31 cellular contexts compared by ENCODE assay signal in genomic region chr17:50520483-50520882, GRCh38. TPM values are rescaled to one million over a fixed set of nuclear protein-coding genes. Genes with fewer than 3 reads are reported as not detected.
"Had no signal": no experiment of that assay in that cellular context is flagged by ENCODE, and none has a peak within 500 bp of the region (broad histone marks: within the 10 kb centered on the region; RNA-seq: fewer than 3 reads in every experiment).

No MANE protein-coding gene starts in this region.

- H3K9me3 ChIP-seq: esophagus squamous epithelium, gastroesophageal sphincter had no signal

- H3K27ac ChIP-seq: esophagus squamous epithelium, gastroesophageal sphincter had no signal

- FAIRE-seq: astrocyte, colon had no signal

- H3K36me3 ChIP-seq: esophagus squamous epithelium, gastroesophageal sphincter had no signal

- DNase-seq: activated CD4-positive, alpha-beta memory T cell treated with anti-CD3 and anti-CD28 coated beads for 36 hours; activated CD4-positive, alpha-beta T cell treated with anti-CD3 and anti-CD28 coated beads for 36 hours; activated CD4-positive, alpha-beta T cell treated with anti-CD3 and anti-CD28 coated beads, Interleukin-2, amount 10 ng/mL, durations not matched to agents 24 days and 14 days; activated CD4-positive, CD25-positive, alpha-beta regulatory T cell; activated CD4-positive, CD25-positive, alpha-beta regulatory T cell treated with anti-CD3 and anti-CD28 coated beads, Interleukin-2, amount 50 U/mL, for 72 hours; activated CD8-positive, alpha-beta memory T cell treated with anti-CD3 and anti-CD28 coated beads, Interleukin-2, amount 10 ng/mL, durations not matched to agents 7 days and 5 days; activated CD8-positive, alpha-beta memory T cell treated with anti-CD3 and anti-CD28 coated beads, Interleukin-2, amount 50 U/mL, for 4 hours; activated CD8-positive, alpha-beta T cell treated with anti-CD3 and anti-CD28 coated beads, Interleukin-2, amount 10 ng/mL, durations not matched to agents 7 days and 5 days; activated effector memory CD4-positive, alpha-beta T cell treated with Interleukin-2 at 50 U/mL for 16 hours; activated gamma-delta T cell treated with Interleukin-2 at 50 U/mL for 16 hours; activated naive CD4-positive, alpha-beta T cell treated with anti-CD3 and anti-CD28 coated beads, Interleukin-2, amount 50 U/mL, for 16 hours; activated naive CD4-positive, alpha-beta T cell treated with Interleukin-2 at 50 U/mL for 16 hours; activated T-cell treated with anti-CD3 and anti-CD28 coated beads, Interleukin-2, amount 50 U/mL, for 1 hour; amniotic stem cell; anterior cingulate cortex; cortex of kidney; dermis blood vessel endothelial cell; effector CD4-positive, alpha-beta T cell; effector memory CD8-positive, alpha-beta T cell; esophagus squamous epithelium; foreskin melanocyte; T-helper 2 cell had no signal

- H3K4me1 ChIP-seq: gastroesophageal sphincter had no signal

- H3K27me3 ChIP-seq: esophagus squamous epithelium, gastroesophageal sphincter had no signal

- H3K4me3 ChIP-seq: esophagus squamous epithelium, gastroesophageal sphincter had no signal

- ATAC-seq: activated CD4-positive, alpha-beta T cell treated with anti-CD3 and anti-CD28 coated beads for 36 hours; activated CD8-positive, alpha-beta memory T cell treated with anti-CD3 and anti-CD28 coated beads, Interleukin-2, amount 10 ng/mL, durations not matched to agents 7 days and 5 days; activated CD8-positive, alpha-beta T cell treated with anti-CD3 and anti-CD28 coated beads, Interleukin-2, amount 10 ng/mL, durations not matched to agents 7 days and 5 days; activated T-helper 17 cell treated with anti-CD3 and anti-CD28 coated beads, Interleukin-2, amount 50 U/mL, for 72 hours; effector memory CD8-positive, alpha-beta T cell; gastroesophageal sphincter had no signal

RNA-seq across cellular contexts. Expression of gene EPN3, which starts 12.1 kb away (rescaled TPM):
- total RNA-seq: activated CD4-positive, alpha-beta memory T cell treated with anti-CD3 and anti-CD28 coated beads for 36 hours; activated CD4-positive, alpha-beta T cell treated with anti-CD3 and anti-CD28 coated beads for 36 hours; activated CD4-positive, alpha-beta T cell treated with anti-CD3 and anti-CD28 coated beads, Interleukin-2, amount 10 ng/mL, durations not matched to agents 24 days and 14 days; activated CD8-positive, alpha-beta memory T cell treated with anti-CD3 and anti-CD28 coated beads for 36 hours; activated CD8-positive, alpha-beta memory T cell treated with anti-CD3 and anti-CD28 coated beads, Interleukin-2, amount 10 ng/mL, durations not matched to agents 7 days and 5 days; activated CD8-positive, alpha-beta T cell treated with anti-CD3 and anti-CD28 coated beads, Interleukin-2, amount 10 ng/mL, durations not matched to agents 7 days and 5 days; activated T-helper 17 cell treated with anti-CD3 and anti-CD28 coated beads, Interleukin-2, amount 50 U/mL, for 72 hours; chondrocyte; fibroblast of lung had no signal
- polyA plus RNA-seq: fibroblast of lung had no signal

RNA-seq across cellular contexts. Expression of gene CACNA1G, which starts 40.0 kb away (rescaled TPM):
- total RNA-seq: activated CD4-positive, alpha-beta T cell treated with anti-CD3 and anti-CD28 coated beads for 36 hours; activated CD8-positive, alpha-beta memory T cell treated with anti-CD3 and anti-CD28 coated beads, Interleukin-2, amount 10 ng/mL, durations not matched to agents 7 days and 5 days; activated CD8-positive, alpha-beta T cell treated with anti-CD3 and anti-CD28 coated beads, Interleukin-2, amount 10 ng/mL, durations not matched to agents 7 days and 5 days; dermis blood vessel endothelial cell; glomerular endothelial cell; T-helper 1 cell treated with Interleukin-12 subunit alpha and Interleukin-12 subunit beta and Interleukin-4 antibody, amounts not matched to agents 30 ng/mL and 1 ng/mL, for 36 hours had no signal
